ENCODE assay signal across 9 cellular contexts in the genomic region with DNA sequence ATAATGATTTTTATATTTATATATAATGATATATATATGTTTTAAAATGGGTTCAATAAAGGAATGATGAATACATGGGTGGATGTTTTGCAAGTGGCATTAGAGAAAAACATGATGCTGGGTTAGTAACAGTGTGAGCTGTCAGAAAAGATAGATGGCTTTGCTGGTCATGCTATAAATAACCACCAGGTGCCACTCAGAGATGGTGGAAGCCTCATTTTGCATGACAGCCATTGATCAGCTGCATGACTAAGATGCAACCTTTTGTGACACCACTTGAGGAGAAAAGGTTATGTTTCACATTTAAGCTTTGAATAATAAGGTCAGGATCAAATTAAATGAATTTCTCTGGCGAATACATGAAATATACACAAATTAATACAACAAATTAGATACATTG.
A peak's percentile ranks its signal among the peaks of the same experiment; 100 is the strongest.
DNase-seq lines count a peak whose midpoint lies in the region; ATAC-seq and TF ChIP-seq lines count a peak whose summit lies in the region.
"Had no signal": no experiment of that assay in that cellular context is flagged by ENCODE, and none has a peak within 500 bp of the region (broad histone marks: within the 10 kb centered on the region; RNA-seq: fewer than 3 reads in every experiment).

No MANE protein-coding gene starts in this region.

- H3K9me3 Mint-ChIP-seq in neural crest cell (no peaks in the 10 kb centered on the region), immature natural killer cell (peaks cover 0 to 5% (median under 1%) of the 10 kb centered on the region in 6 donors)

- H3K27me3 Mint-ChIP-seq in neural crest cell (ENCODE audit: low read depth) (no peaks in the 10 kb centered on the region), immature natural killer cell (ENCODE audit: low read depth in 3 of 3) (no peaks in the 10 kb centered on the region)

- ATAC-seq in GM19035 (IDR thresholded peaks at IDR 0.05; ENCODE audit: unreplicated experiment) (peak; percentile 71), HG03135 (IDR thresholded peaks at IDR 0.05; ENCODE audit: unreplicated experiment) (peak; percentile 83)
- ATAC-seq: gastrocnemius medialis had no signal

- H3K4me1 Mint-ChIP-seq in neural crest cell, result no peaks in the 10 kb centered on the region
- no peaks in the 10 kb centered on the region for H3K4me1 Mint-ChIP-seq in immature natural killer cell

- DNase-seq in OCI-M1 (lab: John Stamatoyannopoulos, UW) (peak; percentile 13), neural crest cell (ENCODE audit: low read depth, low spot score) (no peak), immature natural killer cell (no peak), ecto neural progenitor cell (ENCODE audit: low spot score) (no peak), nucleus accumbens (lab: John Stamatoyannopoulos, UW) (no peak), T-helper 1 cell (no peak)
- DNase-seq: gastrocnemius medialis had no signal

- H3K27ac Mint-ChIP-seq in neural crest cell (ENCODE audit: unreplicated experiment), result no peak overlapping the region
- H3K27ac Mint-ChIP-seq in immature natural killer cell, result no peak overlapping the region

- no peak overlapping the region for H3K4me3 Mint-ChIP-seq in neural crest cell
- no peak overlapping the region for H3K4me3 Mint-ChIP-seq in immature natural killer cell

- H3K36me3 Mint-ChIP-seq in neural crest cell (ENCODE audit: low read depth) (no peaks in the 10 kb centered on the region), immature natural killer cell (no peaks in the 10 kb centered on the region)

- TF ChIP-seq CTCF in neural crest cell (conservative IDR thresholded peaks at IDR 0.05), result peak; percentile 53
